9 cellular contexts compared by ENCODE assay signal in the genomic region with DNA sequence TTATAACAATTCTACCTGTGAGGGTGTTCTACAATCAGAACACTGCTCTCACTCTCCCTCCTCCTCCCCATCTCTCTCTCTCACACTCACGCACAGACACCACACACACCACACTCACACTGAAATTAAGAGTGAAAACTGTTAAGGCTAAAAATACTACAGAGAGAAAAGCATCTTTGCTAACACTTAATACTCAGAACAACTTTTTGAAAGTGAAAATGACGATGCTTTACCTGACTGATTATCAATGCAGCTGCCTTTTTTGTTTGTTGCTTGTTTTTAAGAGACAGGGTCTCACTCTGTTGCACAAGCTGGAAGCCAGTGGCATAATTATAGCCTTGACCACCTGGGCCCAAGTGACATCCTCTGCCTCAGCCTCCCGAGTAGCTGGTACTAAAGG.
A peak's percentile ranks its signal among the peaks of the same experiment; 100 is the strongest.
DNase-seq lines count a peak whose midpoint lies in the region; ATAC-seq and TF ChIP-seq lines count a peak whose summit lies in the region.
"Had no signal": no experiment of that assay in that cellular context is flagged by ENCODE, and none has a peak within 500 bp of the region (broad histone marks: within the 10 kb centered on the region; RNA-seq: fewer than 3 reads in every experiment).

No MANE protein-coding gene starts in this region.

- peak overlapping the region; percentile 14 for H3K27ac Mint-ChIP-seq in progenitor cell of endocrine pancreas
- H3K27ac Mint-ChIP-seq in activated CD8-positive, alpha-beta T cell treated with anti-CD3 and anti-CD28 coated beads for 36 hours: no peak overlapping the region

- H3K4me1 Mint-ChIP-seq in progenitor cell of endocrine pancreas (ENCODE audit: low read depth): peaks cover 10% of the 10 kb centered on the region
- peaks cover 3% of the 10 kb centered on the region for H3K4me1 Mint-ChIP-seq in activated CD8-positive, alpha-beta T cell treated with anti-CD3 and anti-CD28 coated beads for 36 hours (ENCODE audit: low read depth)

- no peaks in the 10 kb centered on the region for H3K27me3 Mint-ChIP-seq in progenitor cell of endocrine pancreas
- H3K27me3 Mint-ChIP-seq in activated CD8-positive, alpha-beta T cell treated with anti-CD3 and anti-CD28 coated beads for 36 hours: peaks cover 6% of the 10 kb centered on the region

- no peak for TF ChIP-seq CTCF in progenitor cell of endocrine pancreas (IDR thresholded peaks at IDR 0.05; ENCODE audit: unreplicated experiment)
- no peak for TF ChIP-seq CTCF in activated CD8-positive, alpha-beta T cell treated with anti-CD3 and anti-CD28 coated beads for 36 hours (IDR thresholded peaks at IDR 0.05)

- H3K36me3 Mint-ChIP-seq in progenitor cell of endocrine pancreas (ENCODE audit: insufficient read depth): no peaks in the 10 kb centered on the region
- no peaks in the 10 kb centered on the region for H3K36me3 Mint-ChIP-seq in activated CD8-positive, alpha-beta T cell treated with anti-CD3 and anti-CD28 coated beads for 36 hours (ENCODE audit: low read depth)

- no peaks in the 10 kb centered on the region for H3K9me3 Mint-ChIP-seq in progenitor cell of endocrine pancreas (ENCODE audit: low read depth)
- H3K9me3 Mint-ChIP-seq in activated CD8-positive, alpha-beta T cell treated with anti-CD3 and anti-CD28 coated beads for 36 hours: no peaks in the 10 kb centered on the region

- CTCF ChIA-PET in activated CD8-positive, alpha-beta T cell treated with anti-CD3 and anti-CD28 coated beads for 36 hours (lab: Charles Lee): no interaction called here

- ATAC-seq in GM19023 (IDR thresholded peaks at IDR 0.05; ENCODE audit: unreplicated experiment) (peak; percentile 65), HG02571 (IDR thresholded peaks at IDR 0.05; ENCODE audit: unreplicated experiment) (peak; percentile 57), HG03520 (IDR thresholded peaks at IDR 0.05; ENCODE audit: unreplicated experiment) (peak; percentile 49)
- ATAC-seq in activated CD8-positive, alpha-beta T cell treated with anti-CD3 and anti-CD28 coated beads for 36 hours: no peak

- intact Hi-C loops in activated CD8-positive, alpha-beta T cell treated with anti-CD3 and anti-CD28 coated beads for 36 hours (cut with micrococcal nuclease): no loop called here

- H3K4me3 Mint-ChIP-seq in progenitor cell of endocrine pancreas (ENCODE audit: low read depth): no peak overlapping the region
- no peak overlapping the region for H3K4me3 Mint-ChIP-seq in activated CD8-positive, alpha-beta T cell treated with anti-CD3 and anti-CD28 coated beads for 36 hours

- POLR2A ChIA-PET in activated CD8-positive, alpha-beta T cell treated with anti-CD3 and anti-CD28 coated beads for 36 hours (lab: Charles Lee): no interaction called here

- DNase-seq in progenitor cell of endocrine pancreas (ENCODE audit: low spot score, unreplicated experiment) (no peak), SW 1271 (lab: John Stamatoyannopoulos, UW) (no peak), putamen (ENCODE audit: low spot score) (no peak)
- DNase-seq in activated CD8-positive, alpha-beta T cell treated with anti-CD3 and anti-CD28 coated beads for 36 hours: no peak
- DNase-seq: dorsolateral prefrontal cortex, kidney glomerular epithelial cell had no signal
